ENCODE assay signal across 11 cellular contexts in the genomic region with DNA sequence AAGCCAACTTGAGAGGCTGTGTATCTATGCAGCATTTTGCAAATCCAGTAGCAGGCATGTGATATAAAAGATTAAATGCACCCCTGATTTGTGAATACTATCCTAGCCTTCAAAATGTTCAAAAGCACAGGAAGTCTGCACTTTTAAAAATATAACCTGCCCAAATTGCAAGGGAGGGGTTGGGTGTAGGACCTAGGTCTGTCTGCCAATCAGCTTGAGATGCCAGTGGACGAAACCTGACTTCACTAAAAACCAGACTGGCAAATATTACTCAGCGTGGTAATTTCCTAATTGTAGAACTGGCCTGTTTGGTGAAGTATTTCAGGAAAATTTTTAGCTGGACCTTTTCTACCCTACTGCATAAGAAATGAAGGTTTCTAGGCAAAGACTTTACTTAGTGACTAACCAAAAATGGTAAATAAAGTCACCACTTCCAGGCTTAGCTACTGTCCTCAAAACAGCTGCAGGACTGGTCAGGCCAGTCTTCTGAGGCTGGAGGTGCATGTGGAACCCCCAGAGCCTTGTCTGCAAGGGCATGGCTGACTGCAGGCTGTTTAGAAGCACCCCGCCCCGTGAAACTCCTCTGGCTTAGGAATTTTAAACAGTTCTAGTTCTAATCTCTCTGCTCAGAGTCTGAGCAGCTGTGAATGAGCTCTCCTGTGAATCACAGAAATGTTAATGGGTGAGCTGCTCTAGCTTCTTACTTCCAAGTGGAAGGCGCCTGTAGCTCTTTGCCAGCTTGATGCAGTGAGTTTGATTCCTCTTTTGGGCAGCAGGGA.
DNase-seq lines count a peak whose midpoint lies in the region; ATAC-seq and TF ChIP-seq lines count a peak whose summit lies in the region.
"Had no signal": no experiment of that assay in that cellular context is flagged by ENCODE, and none has a peak within 500 bp of the region (broad histone marks: within the 10 kb centered on the region; RNA-seq: fewer than 3 reads in every experiment).

No MANE protein-coding gene starts in this region.

- ATAC-seq in GM18517 (IDR thresholded peaks at IDR 0.05; ENCODE audit: unreplicated experiment) (peak; percentile 56), GM21528 (IDR thresholded peaks at IDR 0.05; ENCODE audit: low FRiP score, unreplicated experiment) (peak; percentile 51), HG03432 (IDR thresholded peaks at IDR 0.05; ENCODE audit: unreplicated experiment) (peak; percentile 70)
- ATAC-seq: gastroesophageal sphincter had no signal

- H3K27me3 Mint-ChIP-seq in CD14-positive monocyte (ENCODE audit: low read depth in 3 of 3) = peaks cover 0 to 1% (median 1%) of the 10 kb centered on the region in 3 donors
- H3K27me3 Mint-ChIP-seq: naive B cell had no signal

- H3K27ac Mint-ChIP-seq in CD14-positive monocyte = no peak overlapping the region

- H3K4me3 Mint-ChIP-seq in CD14-positive monocyte = no peak overlapping the region

- DNase-seq in islet precursor cell (peak; percentile 71), CD14-positive monocyte (ENCODE audit: low spot score) (no peak), SW 1271 (lab: John Stamatoyannopoulos, UW) (no peak), NCI-H2227 (lab: John Stamatoyannopoulos, UW; ENCODE audit: unreplicated experiment) (no peak)
- DNase-seq in activated T-cell treated with anti-CD3 and anti-CD28 coated beads, Interleukin-2, amount 50 U/mL, for 48 hours = no peak
- DNase-seq: naive B cell, NCI-H226 had no signal

- intact Hi-C loops in CD14-positive monocyte (cut with micrococcal nuclease) = no loop called here

- H3K36me3 Mint-ChIP-seq in CD14-positive monocyte = peaks cover 0 to 3% of the 10 kb centered on the region in 2 donors
- H3K36me3 Mint-ChIP-seq: naive B cell had no signal

- H3K4me1 Mint-ChIP-seq in CD14-positive monocyte = no peaks in the 10 kb centered on the region

- peaks cover 0 to 2% (median 0%) of the 10 kb centered on the region in 7 donors for H3K9me3 Mint-ChIP-seq in CD14-positive monocyte

- no peak for TF ChIP-seq CTCF in CD14-positive monocyte (IDR thresholded peaks at IDR 0.05)
